27 cellular contexts compared by ENCODE assay signal in the genomic region with DNA sequence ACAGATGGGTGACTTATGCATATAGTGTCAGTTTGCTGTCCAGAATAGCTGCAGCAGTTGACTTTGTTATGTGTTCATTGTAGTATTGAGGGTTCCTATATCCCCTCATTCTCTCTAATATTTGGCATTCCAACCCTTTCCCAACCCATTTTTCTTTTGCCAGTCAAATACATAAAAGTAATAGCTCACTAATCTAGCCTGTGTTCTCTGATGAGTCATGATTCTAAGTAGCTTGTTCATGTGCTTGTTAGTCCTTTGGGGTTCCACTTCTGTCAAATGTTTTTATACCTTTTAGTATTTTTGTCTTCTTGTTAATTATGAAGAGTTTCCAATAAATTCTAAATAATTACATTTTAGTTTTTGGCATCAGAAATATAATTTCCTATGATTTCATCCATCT.
DNase-seq lines count a peak whose midpoint lies in the region; ATAC-seq, FAIRE-seq and TF ChIP-seq lines count a peak whose summit lies in the region.
"Had no signal": no experiment of that assay in that cellular context is flagged by ENCODE, and none has a peak within 500 bp of the region (broad histone marks: within the 10 kb centered on the region; RNA-seq: fewer than 3 reads in every experiment).

No MANE protein-coding gene starts in this region.

- no peak for TF ChIP-seq POLR2A in A549 (IDR thresholded peaks at IDR 0.05; ENCODE audit: low read length)

- no peak for ATAC-seq in A549
- no peak for ATAC-seq in HG02798 (IDR thresholded peaks at IDR 0.05; ENCODE audit: poor library complexity, unreplicated experiment)
- no peak for ATAC-seq in GM18867 (IDR thresholded peaks at IDR 0.05; ENCODE audit: unreplicated experiment)
- ATAC-seq: activated CD8-positive, alpha-beta T cell treated with anti-CD3 and anti-CD28 coated beads, Interleukin-2, amount 10 ng/mL, durations not matched to agents 7 days and 5 days; activated T-cell treated with anti-CD3 and anti-CD28 coated beads, Interleukin-2, amount 50 U/mL, for 4 hours; psoas muscle; upper lobe of right lung had no signal

- no peaks in the 10 kb centered on the region for H3K36me3 ChIP-seq in astrocyte (ENCODE audit: insufficient read depth, low read length)
- H3K36me3 ChIP-seq: neural progenitor cell, upper lobe of right lung had no signal

- H3K27ac Mint-ChIP-seq in astrocyte (ENCODE audit: unreplicated experiment): no peak overlapping the region
- H3K27ac Mint-ChIP-seq: activated CD8-positive, alpha-beta T cell treated with anti-CD3 and anti-CD28 coated beads, Interleukin-2, amount 10 ng/mL, durations not matched to agents 7 days and 5 days; brain; CD8-positive, alpha-beta memory T cell; dendritic cell treated with granulocyte-macrophage colony-stimulating factor and Interleukin-4, amounts not matched to agents 40 ng/mL and 50 ng/mL, for 4 days; H9; neural progenitor cell had no signal

- DNase-seq in A549 (ENCODE audit: low read depth in 1 of 2, low spot score in 1 of 2): no peak
- peak; percentile 2 for DNase-seq in GM04504 (ENCODE audit: low read depth)
- DNase-seq in astrocyte (ENCODE audit: low read depth): peak; percentile 41
- DNase-seq in foreskin fibroblast: peak; percentile 14 to 55
- no peak for DNase-seq in MV-4-11 (lab: John Stamatoyannopoulos, UW)
- DNase-seq in NCI-H2081 treated with DMSO at 0.1 percent for 48 hours (lab: John Stamatoyannopoulos, UW): no peak
- DNase-seq: activated CD8-positive, alpha-beta T cell treated with anti-CD3 and anti-CD28 coated beads, Interleukin-2, amount 10 ng/mL, durations not matched to agents 7 days and 5 days; activated naive CD4-positive, alpha-beta T cell treated with anti-CD3 and anti-CD28 coated beads, Interleukin-2, amount 50 U/mL, for 16 hours; activated T-cell treated with anti-CD3 and anti-CD28 coated beads, Interleukin-2, amount 50 U/mL, for 4 hours; CD8-positive, alpha-beta memory T cell; glutamatergic neuron; H9; midbrain; NCI-H187 treated with DMSO at 0.1 percent for 48 hours; NCI-H446 treated with DMSO at 0.1 percent for 48 hours; NK-92 treated with Interleukin-12 subunit alpha and Interleukin-12 subunit beta, amount 100 ng/mL, for 24 hours; psoas muscle; stimulated activated CD4-positive, alpha-beta T cell treated with anti-CD3 and anti-CD28 coated beads, Interleukin-4, amount 100 ng/mL, for 24 hours; upper lobe of right lung had no signal

- CTCF ChIA-PET in A549 (lab: Yijun Ruan, JAX): no interaction called here

- H3K4me2 ChIP-seq in A549 (no peak overlapping the region), astrocyte (ENCODE audit: low read length) (no peak overlapping the region)
- H3K4me2 ChIP-seq: neural progenitor cell had no signal

- no peak for TF ChIP-seq EP300 in A549 (IDR thresholded peaks at IDR 0.05)

- peaks cover 2% of the 10 kb centered on the region for H3K9me3 Mint-ChIP-seq in astrocyte (ENCODE audit: unreplicated experiment)
- H3K9me3 Mint-ChIP-seq: activated T-cell treated with anti-CD3 and anti-CD28 coated beads, Interleukin-2, amount 50 U/mL, for 4 hours had no signal

- H3K4me3 Mint-ChIP-seq in astrocyte (ENCODE audit: unreplicated experiment): no peak overlapping the region
- H3K4me3 Mint-ChIP-seq: activated CD8-positive, alpha-beta T cell treated with anti-CD3 and anti-CD28 coated beads, Interleukin-2, amount 10 ng/mL, durations not matched to agents 7 days and 5 days; activated T-cell treated with anti-CD3 and anti-CD28 coated beads, Interleukin-2, amount 50 U/mL, for 4 hours; brain; CD8-positive, alpha-beta memory T cell; dendritic cell treated with granulocyte-macrophage colony-stimulating factor and Interleukin-4, amounts not matched to agents 40 ng/mL and 50 ng/mL, for 4 days; H9; neural progenitor cell had no signal

- H3K27ac ChIP-seq in A549 (no peak overlapping the region), astrocyte (ENCODE audit: low read depth, low read length) (no peak overlapping the region)
- H3K27ac ChIP-seq: epithelial cell of prostate, neural progenitor cell, psoas muscle, upper lobe of right lung had no signal

- H3K4me1 ChIP-seq in A549 (no peaks in the 10 kb centered on the region), astrocyte (ENCODE audit: insufficient read depth, low read length) (no peaks in the 10 kb centered on the region)
- H3K4me1 ChIP-seq: neural progenitor cell, psoas muscle, upper lobe of right lung had no signal

- H3K79me2 ChIP-seq in astrocyte (ENCODE audit: insufficient read depth, low read length): no peaks in the 10 kb centered on the region

- no peak overlapping the region for H3K9ac ChIP-seq in astrocyte (ENCODE audit: low read length)
- H3K9ac ChIP-seq: neural progenitor cell had no signal

- no peak for TF ChIP-seq RAD21 in A549 (conservative IDR thresholded peaks at IDR 0.05 in 1 of 2, IDR thresholded peaks at IDR 0.05 in 1 of 2)

- no peaks in the 10 kb centered on the region for H3K27me3 Mint-ChIP-seq in astrocyte (ENCODE audit: low read depth, unreplicated experiment)
- H3K27me3 Mint-ChIP-seq: CD8-positive, alpha-beta memory T cell; dendritic cell treated with granulocyte-macrophage colony-stimulating factor and Interleukin-4, amounts not matched to agents 40 ng/mL and 50 ng/mL, for 4 days had no signal

- H3K36me3 Mint-ChIP-seq in astrocyte (ENCODE audit: low read depth, unreplicated experiment): no peaks in the 10 kb centered on the region
- H3K36me3 Mint-ChIP-seq: brain; CD8-positive, alpha-beta memory T cell; neural progenitor cell had no signal

- TF ChIP-seq CTCF in A549 (IDR thresholded peaks at IDR 0.05): no peak
- TF ChIP-seq CTCF in astrocyte (IDR thresholded peaks at IDR 0.05; ENCODE audit: insufficient read depth, low read depth, low read length): no peak
- no peak for TF ChIP-seq CTCF in foreskin fibroblast (IDR thresholded peaks at IDR 0.05; ENCODE audit: low read depth, low read length)

- no peaks in the 10 kb centered on the region for H4K20me1 ChIP-seq in astrocyte (ENCODE audit: insufficient read depth, low read length)

- peaks cover 5% of the 10 kb centered on the region for H3K4me1 Mint-ChIP-seq in astrocyte (ENCODE audit: low read depth, unreplicated experiment)
- H3K4me1 Mint-ChIP-seq: brain; CD8-positive, alpha-beta memory T cell; H9; neural progenitor cell had no signal

- POLR2A ChIA-PET in A549 (lab: Yijun Ruan, JAX): no interaction called here

- no peak for FAIRE-seq in A549 (lab: Jason Lieb, UNC)
- FAIRE-seq in astrocyte (lab: Jason Lieb, UNC): no peak
- FAIRE-seq: A204.1, RCC 7860 had no signal

- 0 out of 3 replicates have a peak, but pooled peaks cover 2% of the 10 kb centered on the region for H3K9me3 ChIP-seq in A549
- no peaks in the 10 kb centered on the region for H3K9me3 ChIP-seq in astrocyte (ENCODE audit: insufficient read depth, low read depth, low read length)
- H3K9me3 ChIP-seq: psoas muscle, upper lobe of right lung had no signal

- H3K4me3 ChIP-seq in A549 (no peak overlapping the region), astrocyte (ENCODE audit: insufficient read depth, low read depth, low read length) (no peak overlapping the region), foreskin fibroblast (ENCODE audit: low read depth in 1 of 2, low read length in 2 of 2) (no peak overlapping the region)
- H3K4me3 ChIP-seq: neural progenitor cell, psoas muscle, upper lobe of right lung had no signal

- H2AFZ ChIP-seq in astrocyte (ENCODE audit: low read depth, low read length): no peak overlapping the region
- H2AFZ ChIP-seq: neural progenitor cell had no signal

- H3K27me3 ChIP-seq in astrocyte (ENCODE audit: insufficient read depth, low read length): no peaks in the 10 kb centered on the region
- H3K27me3 ChIP-seq: neural progenitor cell, upper lobe of right lung had no signal

TF ChIP-seq in A549, 52 proteins besides CTCF, POLR2A, EP300 and RAD21:
- TF ChIP-seq ESRRA (IDR thresholded peaks at IDR 0.05; ENCODE audit: borderline replicate concordance, low read length) (no peak), FOSL2 (IDR thresholded peaks at IDR 0.05) (no peak), FOSL2 (CRISPR knock-in tag; IDR thresholded peaks at IDR 0.05) (peak; percentile 28; the same call in 1 of the 2 replicates)

Comparison
In these comparisons a context has a peak if more than half of its experiments do, and no peak if none do; other contexts are left out.
1. DNase-seq: peak in GM04504 (single experiment), astrocyte (single experiment) and foreskin fibroblast (2 of 2); none in A549 (0 of 2), MV-4-11 (single experiment) and NCI-H2081 treated with DMSO at 0.1 percent for 48 hours (single experiment).